ENCODE assay signal across 1 cellular context in genomic region chr13:76825415-76825814, GRCh38.
TF ChIP-seq lines count a peak whose summit lies in the region.

No MANE protein-coding gene starts in this region.

TF ChIP-seq in SK-N-SH treated with all-trans-retinoic acid at 6 μM for 48 hours, 23 proteins besides CTCF, POLR2A, EP300 and RAD21 (continued from another document):
- TF ChIP-seq ZFP3 (CRISPR knock-in tag; IDR thresholded peaks at IDR 0.05): no peak
- no peak for TF ChIP-seq CSDC2 (CRISPR knock-in tag; IDR thresholded peaks at IDR 0.05)
- no peak for TF ChIP-seq ZC3H10 (CRISPR knock-in tag; IDR thresholded peaks at IDR 0.05)
- no peak for TF ChIP-seq ZNF70 (CRISPR knock-in tag; IDR thresholded peaks at IDR 0.05)
- TF ChIP-seq SNAI2 (CRISPR knock-in tag; IDR thresholded peaks at IDR 0.05): no peak
